8 cellular contexts compared by ENCODE assay signal in the genomic region with DNA sequence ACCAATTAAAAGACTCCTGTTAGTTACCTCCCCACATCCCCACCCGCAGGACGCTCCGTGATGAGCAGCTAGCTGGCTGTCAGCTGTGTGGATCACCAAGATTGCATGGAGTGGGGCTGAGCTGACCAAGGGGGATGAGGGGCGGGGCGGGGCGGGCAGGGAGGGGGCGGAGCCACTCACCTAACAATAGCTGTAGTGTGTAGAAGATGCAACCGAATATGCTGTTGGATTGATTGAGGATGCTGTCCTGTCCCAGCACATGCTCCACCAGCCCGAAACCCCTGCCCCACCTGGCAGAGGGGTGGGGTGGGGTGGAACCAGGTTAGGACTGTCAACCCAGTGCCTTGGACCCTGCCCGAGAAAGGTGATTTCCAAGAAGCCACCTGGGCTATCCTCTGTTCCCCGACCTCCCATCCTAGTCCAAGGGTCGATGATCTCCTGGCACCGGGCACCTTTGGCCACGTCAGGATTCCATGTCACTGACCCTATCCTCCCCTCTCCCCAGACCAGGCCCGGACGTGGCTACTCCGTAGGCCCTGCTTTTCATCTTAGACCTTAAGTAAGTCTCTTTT. TPM values are rescaled to one million over a fixed set of nuclear protein-coding genes. Genes with fewer than 3 reads are reported as not detected.
DNase-seq lines count a peak whose midpoint lies in the region; ATAC-seq, FAIRE-seq and TF ChIP-seq lines count a peak whose summit lies in the region.

No MANE protein-coding gene starts in this region.

- TF ChIP-seq CTCF in GM12875 (IDR thresholded peaks at IDR 0.05; ENCODE audit: borderline replicate concordance, insufficient read depth, low read depth, low read length) = no peak

- H3K27ac Mint-ChIP-seq in naive thymus-derived CD8-positive, alpha-beta T cell = peak overlapping the region in 4 of 10 donors; percentile 11 to 76 (median 54)

- POLR2A ChIA-PET in naive thymus-derived CD8-positive, alpha-beta T cell (lab: Charles Lee) = interaction anchor here (0.9 to 4.8 kb wide), 7 partner anchors 19 to 87 kb away, joined by 3 to 26 read pairs (median 5); partner anchors contain the start of genes FUS, KAT8, ZNF646 and ZNF668

- peak overlapping the region; percentile 23 for H3K4me3 ChIP-seq in GM12875 (ENCODE audit: low read depth, low read length)

- H3K4me1 Mint-ChIP-seq in naive thymus-derived CD8-positive, alpha-beta T cell = peaks cover 13 to 36% (median 32%) of the 10 kb centered on the region in 4 donors

- no peak for FAIRE-seq in RCC 7860 (lab: Jason Lieb, UNC)

- no peaks in the 10 kb centered on the region for H3K9me3 Mint-ChIP-seq in naive thymus-derived CD8-positive, alpha-beta T cell

- H3K4me3 Mint-ChIP-seq in naive thymus-derived CD8-positive, alpha-beta T cell = peak overlapping the region; percentile 41 to 92 (median 60)

- no peak for ATAC-seq in naive thymus-derived CD8-positive, alpha-beta T cell
- no peak for ATAC-seq in HG03039 (IDR thresholded peaks at IDR 0.05; ENCODE audit: unreplicated experiment)

- DNase-seq in A172 (ENCODE audit: low spot score) (peak; percentile 55), RCC 7860 (ENCODE audit: low spot score) (peak; percentile 30), ecto neural progenitor cell (ENCODE audit: low spot score) (peak; percentile 75), NCI-H1092 (lab: John Stamatoyannopoulos, UW) (no peak)
- no peak for DNase-seq in naive thymus-derived CD8-positive, alpha-beta T cell
- DNase-seq in central memory CD4-positive, alpha-beta T cell = no peak

- no peaks in the 10 kb centered on the region for H3K27me3 Mint-ChIP-seq in naive thymus-derived CD8-positive, alpha-beta T cell

- peaks cover 0 to 15% (median 2%) of the 10 kb centered on the region in 3 donors for H3K36me3 Mint-ChIP-seq in naive thymus-derived CD8-positive, alpha-beta T cell

RNA-seq across cellular contexts. Expression of gene VKORC1, which starts 1.4 kb away (rescaled TPM):
- total RNA-seq in A172 (2014; rRNA removed; shearing (Covaris generic)) = 137 and 164 TPM in 2 replicates
- total RNA-seq in naive thymus-derived CD8-positive, alpha-beta T cell = 10 to 100 TPM; 42.0 to 47.8 TPM
- 100 to 1,000 TPM in 1 of 3 donors, 10 to 100 TPM in 2; 98.2 to 109 (median 99.1) TPM for polyA plus RNA-seq in naive thymus-derived CD8-positive, alpha-beta T cell

RNA-seq across cellular contexts. Expression of gene PRSS53, which starts 4.5 kb away (rescaled TPM):
- total RNA-seq in A172 (2014; rRNA removed; shearing (Covaris generic)) = 2.0 and 3.5 TPM in 2 replicates
- 10 to 100 TPM; 11.1 to 11.4 TPM for total RNA-seq in naive thymus-derived CD8-positive, alpha-beta T cell
- polyA plus RNA-seq in naive thymus-derived CD8-positive, alpha-beta T cell = under 1 TPM; 0.49 to 0.54 (median 0.51) TPM

RNA-seq across cellular contexts. Expression of gene BCKDK, which starts 15.0 kb away (rescaled TPM):
- 28.6 and 38.1 TPM in 2 replicates for total RNA-seq in A172 (2014; rRNA removed; shearing (Covaris generic))
- 10 to 100 TPM; 17.1 to 19.7 TPM for total RNA-seq in naive thymus-derived CD8-positive, alpha-beta T cell
- 10 to 100 TPM; 20.8 to 30.8 (median 23.4) TPM for polyA plus RNA-seq in naive thymus-derived CD8-positive, alpha-beta T cell

RNA-seq across cellular contexts. Expression of gene ZNF646, which starts 19.0 kb away (rescaled TPM):
- 10.3 and 11.5 TPM in 2 replicates for total RNA-seq in A172 (2014; rRNA removed; shearing (Covaris generic))
- total RNA-seq in naive thymus-derived CD8-positive, alpha-beta T cell = 10 to 100 TPM; 33.2 to 35.7 TPM
- 1 to 10 TPM; 2.8 to 9.1 (median 4.0) TPM for polyA plus RNA-seq in naive thymus-derived CD8-positive, alpha-beta T cell

RNA-seq across cellular contexts. Expression of gene ZNF668, which starts 19.2 kb away (rescaled TPM):
- total RNA-seq in A172 (2014; rRNA removed; shearing (Covaris generic)) = 31.2 and 35.5 TPM in 2 replicates
- 10 to 100 TPM; 11.7 to 13.7 TPM for total RNA-seq in naive thymus-derived CD8-positive, alpha-beta T cell
- 1 to 10 TPM; 4.2 to 9.1 (median 7.5) TPM for polyA plus RNA-seq in naive thymus-derived CD8-positive, alpha-beta T cell

Comparison
In these comparisons a context has a peak if more than half of its experiments do, and no peak if none do; other contexts are left out.
1. DNase-seq: peak in A172 (single experiment), RCC 7860 (single experiment) and ecto neural progenitor cell (single experiment); none in naive thymus-derived CD8-positive, alpha-beta T cell (0 of 10), NCI-H1092 (single experiment) and central memory CD4-positive, alpha-beta T cell (single experiment).